ENCODE assay signal across 14 cellular contexts in the genomic region with DNA sequence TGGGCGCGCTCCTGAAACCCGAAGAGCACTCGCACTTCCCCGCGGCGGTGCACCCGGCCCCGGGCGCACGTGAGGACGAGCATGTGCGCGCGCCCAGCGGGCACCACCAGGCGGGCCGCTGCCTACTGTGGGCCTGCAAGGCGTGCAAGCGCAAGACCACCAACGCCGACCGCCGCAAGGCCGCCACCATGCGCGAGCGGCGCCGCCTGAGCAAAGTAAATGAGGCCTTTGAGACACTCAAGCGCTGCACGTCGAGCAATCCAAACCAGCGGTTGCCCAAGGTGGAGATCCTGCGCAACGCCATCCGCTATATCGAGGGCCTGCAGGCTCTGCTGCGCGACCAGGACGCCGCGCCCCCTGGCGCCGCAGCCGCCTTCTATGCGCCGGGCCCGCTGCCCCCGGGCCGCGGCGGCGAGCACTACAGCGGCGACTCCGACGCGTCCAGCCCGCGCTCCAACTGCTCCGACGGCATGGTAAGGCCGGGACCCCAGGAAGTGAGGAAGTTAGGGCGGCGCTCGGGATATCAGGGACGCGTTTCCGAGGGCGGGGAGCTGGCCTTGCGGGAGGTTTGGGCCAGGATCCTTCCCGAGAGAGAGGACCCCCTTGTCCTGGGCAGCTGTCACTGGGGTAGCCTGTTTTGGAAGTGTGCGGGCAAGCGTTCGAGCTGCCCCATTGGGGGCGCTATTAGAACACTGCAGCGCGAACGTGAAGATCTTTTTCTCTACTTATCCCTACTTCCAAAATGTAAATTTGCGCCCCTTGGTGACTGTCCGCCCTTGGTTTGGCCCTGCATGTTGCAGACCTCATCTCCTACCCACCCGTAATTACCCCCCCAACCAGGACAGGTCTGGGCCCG. TPM values are rescaled to one million over a fixed set of nuclear protein-coding genes. Genes with fewer than 3 reads are reported as not detected.
DNase-seq lines count a peak whose midpoint lies in the region; ATAC-seq and TF ChIP-seq lines count a peak whose summit lies in the region.
"Had no signal": no experiment of that assay in that cellular context is flagged by ENCODE, and none has a peak within 500 bp of the region (broad histone marks: within the 10 kb centered on the region; RNA-seq: fewer than 3 reads in every experiment).

No MANE protein-coding gene starts in this region.

- H3K36me3 ChIP-seq in RWPE2 (ENCODE audit: low read depth), result no peaks in the 10 kb centered on the region
- no peaks in the 10 kb centered on the region for H3K36me3 ChIP-seq in heart left ventricle

- H3K4me3 ChIP-seq in RWPE2 (ENCODE audit: severe bottlenecking) (no peak overlapping the region), heart left ventricle (peak overlapping the region in 2 of 12 donors; percentile 2 to 4), retinal pigment epithelial cell (ENCODE audit: low read length) (peak overlapping the region; percentile 50)

- peak; percentile 4 for DNase-seq in NCI-H2029 (lab: John Stamatoyannopoulos, UW)
- no peak for DNase-seq in NCI-H2029 treated with DMSO at 0.1 percent for 48 hours (lab: John Stamatoyannopoulos, UW)
- DNase-seq in RWPE2 (ENCODE audit: low spot score), result no peak
- DNase-seq in heart left ventricle, result no peak
- no peak for DNase-seq in retinal pigment epithelial cell (ENCODE audit: low read depth)
- DNase-seq in activated effector memory CD4-positive, alpha-beta T cell treated with anti-CD3 and anti-CD28 coated beads, Interleukin-2, amount 50 U/mL, for 16 hours, result no peak
- DNase-seq in KG1 (lab: John Stamatoyannopoulos, UW), result no peak
- DNase-seq in NOMO-1 treated with dmso at 0.1 percent for 144 hours (lab: John Stamatoyannopoulos, UW; ENCODE audit: unreplicated experiment), result no peak
- DNase-seq: activated effector memory CD4-positive, alpha-beta T cell treated with Interleukin-2 at 50 U/mL for 16 hours; NCI-H2107 had no signal

- TF ChIP-seq POLR2A in heart left ventricle (IDR thresholded peaks at IDR 0.05), result no peak

- H3K4me1 ChIP-seq in RWPE2 (ENCODE audit: insufficient read depth, poor library complexity, severe bottlenecking) (no peaks in the 10 kb centered on the region), heart left ventricle (peaks cover 0 to 33% (median 10%) of the 10 kb centered on the region in 12 donors)

- ATAC-seq in RWPE2 (ENCODE audit: low read depth) (peak; percentile 19; the same call in 1 of the 3 replicates), heart left ventricle (peak in 1 of 4 donors; percentile 61)

- 3 to 5% (median 3%) methylated on average over 42 to 84 of the region's 84 CpGs for WGBS in heart left ventricle, 4 donors

- H3K27me3 ChIP-seq in RWPE2 (ENCODE audit: insufficient read depth, poor library complexity, severe bottlenecking) (peaks cover 95% of the 10 kb centered on the region), heart left ventricle (peaks cover 22 to 79% (median 37%) of the 10 kb centered on the region in 9 donors)

- TF ChIP-seq CTCF in RWPE2 (IDR thresholded peaks at IDR 0.05; ENCODE audit: poor library complexity, severe bottlenecking) (peak; percentile 28), heart left ventricle (IDR thresholded peaks at IDR 0.05) (peak in 9 of 12 donors; percentile 5 to 41 (median 21)), retinal pigment epithelial cell (conservative IDR thresholded peaks at IDR 0.05; ENCODE audit: low read depth, low read length) (peak; percentile 37)

- H3K27ac ChIP-seq in RWPE2 (ENCODE audit: poor library complexity, severe bottlenecking) (no peak overlapping the region), heart left ventricle (no peak overlapping the region)

- no peaks in the 10 kb centered on the region for H3K9me3 ChIP-seq in RWPE2 (ENCODE audit: severe bottlenecking)
- no peaks in the 10 kb centered on the region for H3K9me3 ChIP-seq in heart left ventricle

- intact Hi-C loops in heart left ventricle (cut with DNase I), result loop anchor here in 8 of 10 donors (1.0 to 5.0 kb wide), 4 partner anchors 118 to 123 kb away; no protein-coding TSS in a partner anchor

RNA-seq across cellular contexts. Expression of a gene that starts 0.8 kb away (rescaled TPM):
- total RNA-seq in heart left ventricle, result not detected
- polyA plus RNA-seq in heart left ventricle, result not detected
- total RNA-seq: epithelial cell of proximal tubule, mononuclear cell, ureter had no signal
- polyA plus RNA-seq: AG04450 had no signal

RNA-seq across cellular contexts. Expression of a gene that starts 14.4 kb away (rescaled TPM):
- under 1 TPM in 3 of 9 donors, not detected in 6; 0.02 to 0.25 (median 0.05) TPM for total RNA-seq in heart left ventricle
- not detected for polyA plus RNA-seq in heart left ventricle
- total RNA-seq: epithelial cell of proximal tubule, ureter had no signal
- polyA plus RNA-seq: AG04450 had no signal
